In the genomic region with DNA sequence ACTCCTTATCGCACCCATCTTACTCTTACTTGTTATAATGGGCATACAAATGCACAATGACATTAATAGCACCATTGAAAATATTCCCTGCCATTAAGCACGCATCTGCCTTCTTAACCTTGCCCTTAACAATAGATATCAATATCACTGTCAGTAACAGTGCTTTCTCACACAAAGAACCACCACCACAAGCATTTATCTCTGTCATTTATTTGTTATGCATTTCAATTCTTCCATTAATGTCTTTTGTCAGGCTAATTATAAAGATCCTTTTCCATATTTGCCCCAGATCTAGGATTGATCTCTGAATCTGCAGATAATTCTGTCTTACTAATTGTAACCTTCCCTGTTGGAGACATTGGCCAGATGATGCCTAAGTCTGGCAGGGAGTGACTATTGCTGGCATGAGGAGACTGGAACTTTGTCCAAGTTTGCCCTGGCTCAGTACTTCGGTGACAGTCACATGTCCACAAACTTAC, we compare ENCODE assay signal across 1 cellular context.
A peak's percentile ranks its signal among the peaks of the same experiment; 100 is the strongest.
TF ChIP-seq lines count a peak whose summit lies in the region.

No MANE protein-coding gene starts in this region.

TF ChIP-seq in neural cell, 6 proteins besides CTCF, POLR2A, EP300 and RAD21 (continued from another document):
- no peak for TF ChIP-seq REST (IDR thresholded peaks at IDR 0.05; ENCODE audit: borderline replicate concordance)
- no peak for TF ChIP-seq EZH2 (IDR thresholded peaks at IDR 0.05; ENCODE audit: borderline replicate concordance, insufficient read depth, low read length, poor library complexity, severe bottlenecking)
- TF ChIP-seq SMC3 (conservative IDR thresholded peaks at IDR 0.05; ENCODE audit: poor library complexity) = no peak
- TF ChIP-seq MXI1 (conservative IDR thresholded peaks at IDR 0.05; ENCODE audit: poor library complexity, severe bottlenecking) = no peak
- TF ChIP-seq POLR2AphosphoS5 (IDR thresholded peaks at IDR 0.05) = peak; percentile 40
